In the genomic region with DNA sequence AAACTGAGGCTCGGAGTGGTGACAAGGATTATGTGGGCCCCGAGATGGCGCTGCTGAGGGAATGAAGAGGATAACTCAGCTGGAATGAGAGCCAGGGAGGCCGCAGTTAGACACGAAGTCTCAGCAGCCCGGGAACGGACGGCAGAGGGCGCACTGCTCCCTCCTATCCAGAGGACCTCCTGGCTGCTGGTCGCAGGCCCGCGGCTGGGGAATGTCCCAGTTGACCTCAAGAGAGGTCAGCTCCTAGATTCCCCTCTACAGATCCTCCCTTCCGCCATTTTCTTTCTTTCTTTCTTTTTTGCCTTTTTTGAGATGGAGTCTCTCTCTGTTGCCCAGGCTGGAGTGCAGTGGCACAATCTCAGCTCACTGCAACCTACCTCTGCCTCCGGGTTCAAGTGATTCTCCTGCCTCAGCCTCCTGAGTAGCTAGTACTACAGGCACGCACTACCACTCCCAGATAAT, we compare ENCODE assay signal across 8 cellular contexts. TPM values are rescaled to one million over a fixed set of nuclear protein-coding genes. Genes with fewer than 3 reads are reported as not detected.
DNase-seq lines count a peak whose midpoint lies in the region; ATAC-seq and TF ChIP-seq lines count a peak whose summit lies in the region.

No MANE protein-coding gene starts in this region.

- no peak overlapping the region for H3K4me3 ChIP-seq in DOHH2 (ENCODE audit: low read length)
- no peak overlapping the region for H3K4me3 ChIP-seq in heart right ventricle

- no peaks in the 10 kb centered on the region for H4K20me1 ChIP-seq in DOHH2 (ENCODE audit: control insufficient read depth, insufficient read depth, low read depth, low read length)

- no peaks in the 10 kb centered on the region for H3K9me2 ChIP-seq in DOHH2 (replicated peaks; ENCODE audit: control insufficient read depth, low read length)

- H3K27me3 ChIP-seq in DOHH2 (ENCODE audit: control insufficient read depth, low read length) (peaks cover 3% of the 10 kb centered on the region; the same call in 1 of the 2 replicates), heart right ventricle (peaks cover 0 to 9% (median 0%) of the 10 kb centered on the region in 7 donors)

- no peak overlapping the region for H3K27ac Mint-ChIP-seq in activated naive CD4-positive, alpha-beta T cell treated with anti-CD3 and anti-CD28 coated beads, Interleukin-2, amount 50 U/mL, for 72 hours

- H3K36me3 Mint-ChIP-seq in activated naive CD4-positive, alpha-beta T cell treated with anti-CD3 and anti-CD28 coated beads, Interleukin-2, amount 50 U/mL, for 72 hours = peaks cover 5 to 7% of the 10 kb centered on the region in 2 donors

- intact Hi-C loops in heart right ventricle (cut with DNase I) = loop anchor here in 9 of 10 donors (1.0 to 10.0 kb wide), 4 partner anchors 245 to 387 kb away; no protein-coding TSS in a partner anchor

- H3F3A ChIP-seq in DOHH2 (ENCODE audit: control insufficient read depth, insufficient read depth) = no peaks in the 10 kb centered on the region

- TF ChIP-seq CTCF in DOHH2 (IDR thresholded peaks at IDR 0.05; ENCODE audit: low read depth, low read length, poor library complexity, severe bottlenecking) = peak; percentile 94
- TF ChIP-seq CTCF in heart right ventricle (IDR thresholded peaks at IDR 0.05) = peak; percentile 57 to 83 (median 78)

- peaks cover 8% of the 10 kb centered on the region in 2 donors for H3K9me3 Mint-ChIP-seq in activated naive CD4-positive, alpha-beta T cell treated with anti-CD3 and anti-CD28 coated beads, Interleukin-2, amount 50 U/mL, for 72 hours

- peak; percentile 72 for DNase-seq in LoVo (ENCODE audit: low spot score)
- DNase-seq in SKM-1 (lab: John Stamatoyannopoulos, UW; ENCODE audit: unreplicated experiment) = peak; percentile 28
- peak; percentile 67 to 76 for DNase-seq in activated naive CD4-positive, alpha-beta T cell treated with anti-CD3 and anti-CD28 coated beads, Interleukin-2, amount 50 U/mL, for 72 hours (ENCODE audit: low spot score in 2 of 2)
- DNase-seq in heart right ventricle = peak; percentile 69 to 83
- DNase-seq in putamen (ENCODE audit: low spot score) = peak; percentile 85

- H3K27ac ChIP-seq in DOHH2 (ENCODE audit: low read depth, low read length) (no peak overlapping the region), heart right ventricle (no peak overlapping the region)

- peak; percentile 81 to 89 for ATAC-seq in activated naive CD4-positive, alpha-beta T cell treated with anti-CD3 and anti-CD28 coated beads, Interleukin-2, amount 50 U/mL, for 72 hours
- ATAC-seq in heart right ventricle (peak; percentile 55 to 89 (median 79)), HG03280 (IDR thresholded peaks at IDR 0.05; ENCODE audit: unreplicated experiment) (no peak), GM21528 (IDR thresholded peaks at IDR 0.05; ENCODE audit: low FRiP score, unreplicated experiment) (no peak)

- 19% methylated on average over 15 of the region's 15 CpGs for WGBS in heart right ventricle, 2 donors

- no peak overlapping the region for H3K4me2 ChIP-seq in DOHH2 (ENCODE audit: low read length)

- H3K36me3 ChIP-seq in DOHH2 (ENCODE audit: control insufficient read depth, low read length) (no peaks in the 10 kb centered on the region), heart right ventricle (no peaks in the 10 kb centered on the region)

- H3K9me3 ChIP-seq in DOHH2 (ENCODE audit: control insufficient read depth, insufficient read depth, low read length) = peaks cover 6% of the 10 kb centered on the region
- H3K9me3 ChIP-seq in heart right ventricle = peaks cover 0 to 12% (median 3%) of the 10 kb centered on the region in 11 donors

- no peaks in the 10 kb centered on the region for H3K79me2 ChIP-seq in DOHH2 (ENCODE audit: control insufficient read depth, low read length)

- H3K4me1 ChIP-seq in DOHH2 (ENCODE audit: control insufficient read depth, low read length) = no peaks in the 10 kb centered on the region
- peaks cover 0 to 5% (median 0%) of the 10 kb centered on the region in 9 donors for H3K4me1 ChIP-seq in heart right ventricle

RNA-seq across cellular contexts. Expression of a gene that starts 24.1 kb away (rescaled TPM):
- total RNA-seq in activated naive CD4-positive, alpha-beta T cell treated with anti-CD3 and anti-CD28 coated beads, Interleukin-2, amount 50 U/mL, for 72 hours = not detected
- not detected for total RNA-seq in heart right ventricle
- not detected for polyA plus RNA-seq in heart right ventricle

RNA-seq across cellular contexts. Expression of a gene that starts 26.8 kb away (rescaled TPM):
- 10 to 100 TPM; 27.6 to 29.5 TPM for total RNA-seq in activated naive CD4-positive, alpha-beta T cell treated with anti-CD3 and anti-CD28 coated beads, Interleukin-2, amount 50 U/mL, for 72 hours
- 10 to 100 TPM; 13.3 to 42.3 (median 25.2) TPM for total RNA-seq in heart right ventricle
- polyA plus RNA-seq in heart right ventricle = 10 to 100 TPM; 64.0 to 69.6 TPM

RNA-seq across cellular contexts. Expression of a gene that starts 30.4 kb away (rescaled TPM):
- not detected for total RNA-seq in activated naive CD4-positive, alpha-beta T cell treated with anti-CD3 and anti-CD28 coated beads, Interleukin-2, amount 50 U/mL, for 72 hours
- 1 to 10 TPM in 2 of 10 donors, under 1 TPM in 8; 0.42 to 1.8 (median 0.68) TPM for total RNA-seq in heart right ventricle
- 1 to 10 TPM; 1.9 to 3.0 TPM for polyA plus RNA-seq in heart right ventricle

Comparison
In these comparisons a context has a peak if more than half of its experiments do, and no peak if none do; other contexts are left out.
1. DNase-seq: peak in every context shown above with its lines; median percentile 85 in putamen; 76 in heart right ventricle; 72 in LoVo; 72 in activated naive CD4-positive, alpha-beta T cell treated with anti-CD3 and anti-CD28 coated beads, Interleukin-2, amount 50 U/mL, for 72 hours; 28 in SKM-1.
2. ATAC-seq: peak in activated naive CD4-positive, alpha-beta T cell treated with anti-CD3 and anti-CD28 coated beads, Interleukin-2, amount 50 U/mL, for 72 hours (2 of 2) and heart right ventricle (8 of 8); none in HG03280 (single experiment) and GM21528 (single experiment).